In the genomic region with DNA sequence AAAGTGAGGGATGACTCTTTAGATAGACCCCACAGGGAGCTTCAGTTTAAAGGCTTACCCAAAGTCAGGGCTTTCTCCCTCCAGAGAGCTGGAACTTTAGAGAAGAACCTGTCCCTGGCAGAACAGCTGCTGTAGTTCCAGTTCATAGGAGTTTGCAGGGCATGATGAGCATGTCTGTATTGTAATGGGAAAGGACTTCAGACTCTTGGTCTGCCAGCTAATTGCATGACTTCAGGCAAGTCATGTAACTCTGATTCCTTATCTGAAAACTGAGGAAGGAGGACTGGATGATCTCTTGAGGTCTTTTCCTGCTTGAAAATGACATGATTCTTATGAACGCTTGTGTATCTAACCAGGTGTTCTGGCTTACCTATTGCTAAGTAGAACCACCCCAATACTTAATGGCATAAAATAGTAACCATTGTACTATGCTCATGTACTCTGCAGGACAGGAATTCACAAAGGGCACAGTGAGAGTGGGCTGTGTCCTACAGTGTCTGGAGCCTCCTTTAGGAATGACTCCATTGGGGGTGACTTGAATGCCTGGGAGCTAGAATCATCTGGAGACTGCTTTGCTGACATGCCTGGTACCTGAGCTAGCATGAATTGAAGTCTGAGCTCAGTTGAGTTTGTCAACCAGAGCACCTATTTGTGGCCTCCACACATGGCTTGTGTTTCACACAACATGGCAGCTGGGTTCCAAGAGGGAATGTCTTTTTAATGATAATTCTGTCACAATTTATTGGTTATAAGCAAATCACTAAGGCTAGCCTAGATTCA, we compare ENCODE assay signal across 30 cellular contexts. TPM values are rescaled to one million over a fixed set of nuclear protein-coding genes. Genes with fewer than 3 reads are reported as not detected.
"Had no signal": no experiment of that assay in that cellular context is flagged by ENCODE, and none has a peak within 500 bp of the region (broad histone marks: within the 10 kb centered on the region; RNA-seq: fewer than 3 reads in every experiment).

No MANE protein-coding gene starts in this region.

- H3K9me3 ChIP-seq: Peyer's patch had no signal

- H3K4me2 ChIP-seq: KMS-11 had no signal

- FAIRE-seq: astrocyte, TTC549 had no signal

- H3K9me3 Mint-ChIP-seq: activated B cell treated with CpG ODN at 0.5 μM for 24 hours; activated CD4-positive, alpha-beta T cell treated with anti-CD3 and anti-CD28 coated beads, Interleukin-2, amount 10 ng/mL, durations not matched to agents 24 days and 14 days had no signal

- H3K36me3 Mint-ChIP-seq: IgD-negative memory B cell had no signal

- H3K4me3 ChIP-seq: cardiac muscle cell, Peyer's patch had no signal

- H3K36me3 ChIP-seq: cardiac muscle cell, Peyer's patch had no signal

- H3K27me3 ChIP-seq: cardiac muscle cell, Peyer's patch had no signal

- H3K9ac ChIP-seq: KMS-11 had no signal

- DNase-seq: activated B cell treated with CpG ODN at 0.5 μM for 24 hours; activated CD4-positive, alpha-beta T cell treated with anti-CD3 and anti-CD28 coated beads for 1 hour; activated CD4-positive, alpha-beta T cell treated with anti-CD3 and anti-CD28 coated beads, Interleukin-2, amount 10 ng/mL, durations not matched to agents 24 days and 14 days; activated CD4-positive, alpha-beta T cell treated with anti-CD3 and anti-CD28 coated beads, Interleukin-2, amount 50 U/mL, for 48 hours; activated CD8-positive, alpha-beta memory T cell treated with anti-CD3 and anti-CD28 coated beads for 24 hours; activated effector memory CD4-positive, alpha-beta T cell treated with anti-CD3 and anti-CD28 coated beads, Interleukin-2, amount 50 U/mL, for 16 hours; activated naive CD4-positive, alpha-beta T cell treated with Interleukin-2 at 50 U/mL for 16 hours; activated T-cell treated with anti-CD3 and anti-CD28 coated beads, Interleukin-2, amount 50 U/mL, for 4 hours; amygdala; NCI-H1092; NCI-H1417 treated with DMSO at 0.1 percent for 48 hours; NCI-H1694; NCI-H2029; NCI-H2107; NCI-H2171 treated with DMSO at 0.1 percent for 48 hours; NCI-H510A treated with DMSO at 0.1 percent for 48 hours; NCI-H69; NK-92 treated with Interleukin-12 subunit alpha and Interleukin-12 subunit beta, amount 100 ng/mL, for 24 hours; Peyer's patch; SHP77; T-helper 17 cell; T1000 had no signal

- H3K4me1 ChIP-seq: Peyer's patch had no signal

- H3K27ac Mint-ChIP-seq: activated B cell treated with CpG ODN at 0.5 μM for 24 hours; activated CD4-positive, alpha-beta T cell treated with anti-CD3 and anti-CD28 coated beads, Interleukin-2, amount 10 ng/mL, durations not matched to agents 24 days and 14 days; activated naive CD8-positive, alpha-beta T cell; brain; T-helper 17 cell had no signal

- H3K27ac ChIP-seq: cardiac muscle cell, KMS-11, Peyer's patch had no signal

- ATAC-seq: activated T-cell treated with anti-CD3 and anti-CD28 coated beads, Interleukin-2, amount 50 U/mL, for 4 hours; T-helper 17 cell had no signal

RNA-seq across cellular contexts. Expression of gene SP5, which starts 18.9 kb away (rescaled TPM):
- total RNA-seq: activated B cell treated with CpG ODN at 0.5 μM for 24 hours; activated T-cell treated with anti-CD3 and anti-CD28 coated beads, Interleukin-2, amount 50 U/mL, for 4 hours; MCF 10A; T-helper 17 cell had no signal
- polyA plus RNA-seq: cardiac muscle cell, IgD-negative memory B cell had no signal

RNA-seq across cellular contexts. Expression of gene ERICH2, which starts 36.2 kb away (rescaled TPM):
- total RNA-seq: activated B cell treated with CpG ODN at 0.5 μM for 24 hours; activated CD4-positive, alpha-beta T cell treated with anti-CD3 and anti-CD28 coated beads, Interleukin-2, amount 10 ng/mL, durations not matched to agents 24 days and 14 days; activated T-cell treated with anti-CD3 and anti-CD28 coated beads, Interleukin-2, amount 50 U/mL, for 4 hours; Peyer's patch; T-helper 17 cell had no signal
- polyA plus RNA-seq: IgD-negative memory B cell had no signal
